1 cellular context compared by ENCODE assay signal in genomic region chr2:112155331-112156151, GRCh38.
TF ChIP-seq lines count a peak whose summit lies in the region.

No MANE protein-coding gene starts in this region.

TF ChIP-seq in K562, 482 proteins besides CTCF, POLR2A, EP300 and RAD21 (continued from another document):
- TF ChIP-seq ZNF740 (CRISPR knock-in tag; IDR thresholded peaks at IDR 0.05): 0 out of 2 replicates have a peak, but pooled peaks have one; percentile 19
- TF ChIP-seq ZNF740 (tag; IDR thresholded peaks at IDR 0.05): no peak
- TF ChIP-seq CBX8 (IDR thresholded peaks at IDR 0.05; ENCODE audit: borderline replicate concordance, extremely low read depth, low read depth, low read length, poor library complexity, severe bottlenecking): no peak
- no peak for TF ChIP-seq CREM (IDR thresholded peaks at IDR 0.05; ENCODE audit: low read depth)
- no peak for TF ChIP-seq MAFK (IDR thresholded peaks at IDR 0.05; ENCODE audit: low read length)
- no peak for TF ChIP-seq POLR2AphosphoS5 (IDR thresholded peaks at IDR 0.05; ENCODE audit: control insufficient read depth, insufficient read depth, low read depth, low read length)
